Comparison of ENCODE assay signal across 12 cellular contexts in the genomic region with DNA sequence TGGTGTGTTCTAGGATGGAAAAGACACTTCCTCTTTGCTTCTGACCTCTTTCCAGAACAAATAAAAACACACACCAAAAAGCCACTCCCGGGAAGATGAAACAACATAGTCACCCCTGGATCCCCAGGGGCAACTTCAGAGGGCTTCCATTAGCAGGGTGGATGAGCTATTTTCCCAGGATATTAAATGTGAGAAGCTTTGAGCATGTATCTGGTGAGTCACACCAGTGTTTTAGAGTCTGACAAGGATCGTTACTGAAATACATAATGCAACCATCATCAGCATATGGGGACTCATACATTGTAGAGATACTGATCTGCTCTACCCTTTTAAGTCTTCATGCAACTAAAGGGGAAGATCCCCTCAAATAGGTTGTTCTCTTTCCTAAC.
A peak's percentile ranks its signal among the peaks of the same experiment; 100 is the strongest.
DNase-seq lines count a peak whose midpoint lies in the region; ATAC-seq and TF ChIP-seq lines count a peak whose summit lies in the region.
"Had no signal": no experiment of that assay in that cellular context is flagged by ENCODE, and none has a peak within 500 bp of the region (broad histone marks: within the 10 kb centered on the region; RNA-seq: fewer than 3 reads in every experiment).

No MANE protein-coding gene starts in this region.

- CTCF ChIA-PET in activated CD4-positive, alpha-beta T cell treated with anti-CD3 and anti-CD28 coated beads for 36 hours (lab: Charles Lee) = interaction anchor here (0.6 to 1.7 kb wide), 5 partner anchors 13 to 508 kb away, joined by 3 to 4 read pairs (median 4); no protein-coding TSS in a partner anchor

- H3K36me3 Mint-ChIP-seq in activated CD4-positive, alpha-beta T cell treated with anti-CD3 and anti-CD28 coated beads for 36 hours (ENCODE audit: low read depth) = no peaks in the 10 kb centered on the region
- H3K36me3 Mint-ChIP-seq in stimulated activated effector memory CD8-positive, alpha-beta T cell treated with anti-CD3 and anti-CD28 coated beads, Interleukin-12 subunit alpha, Interleukin-12 subunit beta, amount 100 ng/mL, for 72 hours = no peaks in the 10 kb centered on the region
- H3K36me3 Mint-ChIP-seq: type B pancreatic cell had no signal

- no peak overlapping the region for H3K4me3 ChIP-seq in fibroblast of the aortic adventitia (ENCODE audit: low read depth, low read length)
- no peak overlapping the region for H3K4me3 ChIP-seq in suprapubic skin

- H3K27ac Mint-ChIP-seq in activated CD4-positive, alpha-beta T cell treated with anti-CD3 and anti-CD28 coated beads for 36 hours = peak overlapping the region; percentile 74
- no peak overlapping the region for H3K27ac Mint-ChIP-seq in stimulated activated effector memory CD8-positive, alpha-beta T cell treated with anti-CD3 and anti-CD28 coated beads, Interleukin-12 subunit alpha, Interleukin-12 subunit beta, amount 100 ng/mL, for 72 hours
- H3K27ac Mint-ChIP-seq: type B pancreatic cell had no signal

- no peak for DNase-seq in activated CD4-positive, alpha-beta T cell treated with anti-CD3 and anti-CD28 coated beads for 36 hours
- DNase-seq in activated CD4-positive, alpha-beta T cell treated with anti-CD3 and anti-CD28 coated beads, Interleukin-2, amount 50 U/mL, for 4 hours = no peak
- DNase-seq in T1000 (lab: John Stamatoyannopoulos, UW) = peak; percentile 31
- DNase-seq in fibroblast of the aortic adventitia (ENCODE audit: low read depth) = peak; percentile 62
- no peak for DNase-seq in stimulated activated effector memory CD8-positive, alpha-beta T cell treated with anti-CD3 and anti-CD28 coated beads, Interleukin-12 subunit alpha, Interleukin-12 subunit beta, amount 100 ng/mL, for 72 hours (ENCODE audit: low spot score in 2 of 2)
- DNase-seq in foreskin melanocyte = no peak
- no peak for DNase-seq in suprapubic skin (ENCODE audit: low spot score in 2 of 2)
- DNase-seq: NCI-H1694; SIG-M5; stimulated activated CD4-positive, alpha-beta T cell treated with anti-CD3 and anti-CD28 coated beads, Interleukin-2, amount 100 ng/mL, for 48 hours had no signal

- peaks cover 11% of the 10 kb centered on the region for H3K4me1 ChIP-seq in suprapubic skin

- intact Hi-C loops in activated CD4-positive, alpha-beta T cell treated with anti-CD3 and anti-CD28 coated beads for 36 hours (cut with DNase I, micrococcal nuclease) = loop anchor here in 1 of 2 experiments (2.0 kb wide), 1 partner anchor 46 kb away; no protein-coding TSS in a partner anchor

- POLR2A ChIA-PET in activated CD4-positive, alpha-beta T cell treated with anti-CD3 and anti-CD28 coated beads for 36 hours (lab: Charles Lee) = interaction anchor here (0.5 kb wide), 1 partner anchor 31 kb away, joined by 3 read pairs; no protein-coding TSS in a partner anchor

- peaks cover 18% of the 10 kb centered on the region for H3K4me1 Mint-ChIP-seq in activated CD4-positive, alpha-beta T cell treated with anti-CD3 and anti-CD28 coated beads for 36 hours
- peaks cover 12% of the 10 kb centered on the region for H3K4me1 Mint-ChIP-seq in stimulated activated effector memory CD8-positive, alpha-beta T cell treated with anti-CD3 and anti-CD28 coated beads, Interleukin-12 subunit alpha, Interleukin-12 subunit beta, amount 100 ng/mL, for 72 hours

- TF ChIP-seq CTCF in fibroblast of the aortic adventitia (IDR thresholded peaks at IDR 0.05; ENCODE audit: insufficient read depth, low read length) = no peak
- TF ChIP-seq CTCF in suprapubic skin (IDR thresholded peaks at IDR 0.05) = no peak

- H3K4me3 Mint-ChIP-seq in activated CD4-positive, alpha-beta T cell treated with anti-CD3 and anti-CD28 coated beads for 36 hours = peak overlapping the region; percentile 28
- no peak overlapping the region for H3K4me3 Mint-ChIP-seq in stimulated activated effector memory CD8-positive, alpha-beta T cell treated with anti-CD3 and anti-CD28 coated beads, Interleukin-12 subunit alpha, Interleukin-12 subunit beta, amount 100 ng/mL, for 72 hours
- H3K4me3 Mint-ChIP-seq: type B pancreatic cell had no signal

- no peaks in the 10 kb centered on the region for H3K9me3 Mint-ChIP-seq in activated CD4-positive, alpha-beta T cell treated with anti-CD3 and anti-CD28 coated beads for 36 hours (ENCODE audit: low read depth)
- H3K9me3 Mint-ChIP-seq in stimulated activated effector memory CD8-positive, alpha-beta T cell treated with anti-CD3 and anti-CD28 coated beads, Interleukin-12 subunit alpha, Interleukin-12 subunit beta, amount 100 ng/mL, for 72 hours = no peaks in the 10 kb centered on the region
- H3K9me3 Mint-ChIP-seq: type B pancreatic cell had no signal

- H3K27me3 ChIP-seq in suprapubic skin = no peaks in the 10 kb centered on the region

- H3K36me3 ChIP-seq in suprapubic skin = no peaks in the 10 kb centered on the region

- no peak overlapping the region for H3K27ac ChIP-seq in suprapubic skin

- no peaks in the 10 kb centered on the region for H3K9me3 ChIP-seq in suprapubic skin

- no peaks in the 10 kb centered on the region for H3K27me3 Mint-ChIP-seq in activated CD4-positive, alpha-beta T cell treated with anti-CD3 and anti-CD28 coated beads for 36 hours
- H3K27me3 Mint-ChIP-seq: type B pancreatic cell had no signal

- WGBS in suprapubic skin = 33% methylated on average over 2 of the region's 2 CpGs

- TF ChIP-seq EP300 in suprapubic skin (IDR thresholded peaks at IDR 0.05) = no peak

- no peak for TF ChIP-seq POLR2A in suprapubic skin (IDR thresholded peaks at IDR 0.05)

- ATAC-seq in activated CD4-positive, alpha-beta T cell treated with anti-CD3 and anti-CD28 coated beads for 36 hours = peak; percentile 91
- peak; percentile 81 for ATAC-seq in stimulated activated effector memory CD8-positive, alpha-beta T cell treated with anti-CD3 and anti-CD28 coated beads, Interleukin-12 subunit alpha, Interleukin-12 subunit beta, amount 100 ng/mL, for 72 hours
- ATAC-seq in HG03342 (IDR thresholded peaks at IDR 0.05; ENCODE audit: unreplicated experiment) = no peak

Comparison
In these comparisons a context has a peak if more than half of its experiments do, and no peak if none do; other contexts are left out.
1. DNase-seq: peak in T1000 (single experiment) and fibroblast of the aortic adventitia (single experiment); none in activated CD4-positive, alpha-beta T cell treated with anti-CD3 and anti-CD28 coated beads for 36 hours (single experiment), activated CD4-positive, alpha-beta T cell treated with anti-CD3 and anti-CD28 coated beads, Interleukin-2, amount 50 U/mL, for 4 hours (0 of 2), stimulated activated effector memory CD8-positive, alpha-beta T cell treated with anti-CD3 and anti-CD28 coated beads, Interleukin-12 subunit alpha, Interleukin-12 subunit beta, amount 100 ng/mL, for 72 hours (0 of 2), foreskin melanocyte (single experiment) and suprapubic skin (0 of 2).